In the genomic region with DNA sequence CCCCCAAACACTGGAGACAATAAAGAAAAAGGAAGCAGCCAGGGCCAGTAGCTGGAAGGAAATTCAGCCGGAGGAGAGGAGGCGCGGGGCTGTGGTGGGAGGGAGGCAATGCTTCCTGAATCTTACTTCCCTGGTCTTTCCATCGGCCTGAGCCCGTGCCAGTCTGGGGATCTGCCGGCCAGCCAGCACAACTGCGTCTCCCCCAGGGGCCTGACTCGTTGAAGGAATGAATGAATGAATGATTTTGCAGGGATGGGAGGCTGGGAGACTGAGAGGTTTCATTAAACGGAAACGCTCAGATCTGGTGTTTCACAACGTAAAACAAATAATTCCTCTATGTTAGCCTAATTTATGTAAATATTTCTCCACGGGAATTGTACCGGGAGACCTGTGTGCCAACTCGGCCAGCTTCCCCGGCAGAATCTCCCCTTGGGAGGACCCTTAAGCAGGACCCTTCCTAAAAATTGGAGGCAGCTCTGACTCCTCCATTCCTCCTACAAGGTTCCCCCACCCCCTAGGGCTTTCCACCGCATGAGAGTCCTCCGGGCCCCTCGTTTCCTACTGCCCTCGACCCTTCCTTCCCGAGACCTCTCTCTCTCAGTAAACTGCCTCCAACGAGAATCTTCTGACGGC, we compare ENCODE assay signal across 8 cellular contexts. TPM values are rescaled to one million over a fixed set of nuclear protein-coding genes. Genes with fewer than 3 reads are reported as not detected.
DNase-seq lines count a peak whose midpoint lies in the region; ATAC-seq, FAIRE-seq and TF ChIP-seq lines count a peak whose summit lies in the region.

No MANE protein-coding gene starts in this region.

- TF ChIP-seq CTCF in fibroblast of pulmonary artery (IDR thresholded peaks at IDR 0.05; ENCODE audit: low read length, missing control alignments) = no peak

- DNase-seq in GDM1 (lab: John Stamatoyannopoulos, UW) = peak; percentile 49
- no peak for DNase-seq in SJSA1 (ENCODE audit: low read depth in 1 of 2, low spot score in 2 of 2)
- DNase-seq in fibroblast of pulmonary artery (ENCODE audit: low read depth) = no peak
- no peak for DNase-seq in left lobe of liver (ENCODE audit: low spot score)
- no peak for DNase-seq in frontal cortex (ENCODE audit: low spot score in 2 of 2)

- H3K9me3 ChIP-seq in SJSA1 (replicated peaks) = 0 out of 2 replicates have a peak, but pooled peaks cover 5% of the 10 kb centered on the region

- ATAC-seq in left lobe of liver (no peak), GM19395 (IDR thresholded peaks at IDR 0.05; ENCODE audit: unreplicated experiment) (no peak), HG02571 (IDR thresholded peaks at IDR 0.05; ENCODE audit: unreplicated experiment) (no peak)

- no peak overlapping the region for H3K27ac ChIP-seq in SJSA1
- no peak overlapping the region for H3K27ac ChIP-seq in rectal smooth muscle tissue (ENCODE audit: low read depth, low read length)

- H3K27me3 ChIP-seq in SJSA1 (replicated peaks) (0 out of 2 replicates have a peak, but pooled peaks cover 3% of the 10 kb centered on the region), rectal smooth muscle tissue (ENCODE audit: control insufficient read depth, insufficient read depth, low read length) (no peaks in the 10 kb centered on the region)

- H3K4me1 ChIP-seq in SJSA1 (replicated peaks) (peaks cover 31% of the 10 kb centered on the region), rectal smooth muscle tissue (ENCODE audit: control insufficient read depth, insufficient read depth, low read length) (peaks cover 25% of the 10 kb centered on the region)

- peak overlapping the region; percentile 86 for H3K4me3 ChIP-seq in SJSA1
- H3K4me3 ChIP-seq in fibroblast of pulmonary artery (replicated peaks; ENCODE audit: low read depth, low read length) = peak overlapping the region; percentile 69
- peak overlapping the region; percentile 56 for H3K4me3 ChIP-seq in rectal smooth muscle tissue (ENCODE audit: low read length)

- H3K36me3 ChIP-seq in SJSA1 = peaks cover 35% of the 10 kb centered on the region
- H3K36me3 ChIP-seq in rectal smooth muscle tissue (ENCODE audit: control insufficient read depth, insufficient read depth, low read length) = no peaks in the 10 kb centered on the region

- FAIRE-seq in frontal cortex (lab: Jason Lieb, UNC) = no peak

- no peak overlapping the region for H3K9ac ChIP-seq in rectal smooth muscle tissue (ENCODE audit: low read length)

RNA-seq across cellular contexts. Expression of a gene that starts 1.3 kb away (rescaled TPM):
- total RNA-seq in SJSA1 (2014; rRNA removed; shearing (Covaris generic)) = 37.6 and 59.5 TPM in 2 replicates
- 101 TPM for total RNA-seq in left lobe of liver
- total RNA-seq in frontal cortex = 19.2 TPM

RNA-seq across cellular contexts. Expression of a gene that starts 42.0 kb away (rescaled TPM):
- 20.9 and 26.3 TPM in 2 replicates for total RNA-seq in SJSA1 (2014; rRNA removed; shearing (Covaris generic))
- total RNA-seq in left lobe of liver = 16.5 TPM
- total RNA-seq in frontal cortex = 10.2 TPM
